Comparison of ENCODE assay signal across 22 cellular contexts in genomic region chr6:128397996-128398395, GRCh38.
"Had no signal": no experiment of that assay in that cellular context is flagged by ENCODE, and none has a peak within 500 bp of the region (broad histone marks: within the 10 kb centered on the region; RNA-seq: fewer than 3 reads in every experiment).

No MANE protein-coding gene starts in this region.

- H3K9me3 ChIP-seq: neutrophil, pancreas, tibial artery had no signal

- H3K27ac ChIP-seq: neutrophil, pancreas, tibial artery, WERI-Rb-1 had no signal

- H3K4me3 ChIP-seq: pancreas, tibial artery had no signal

- H3K36me3 ChIP-seq: neutrophil, pancreas, tibial artery, WERI-Rb-1 had no signal

- H3K27me3 ChIP-seq: neutrophil, pancreas, tibial artery had no signal

- ATAC-seq: activated CD8-positive, alpha-beta T cell treated with anti-CD3 and anti-CD28 coated beads, Interleukin-2, amount 10 ng/mL, durations not matched to agents 7 days and 5 days; left cardiac atrium; pancreas; right cardiac atrium; stimulated activated naive CD8-positive, alpha-beta T cell treated with anti-CD3 and anti-CD28 coated beads, Interleukin-15, Interleukin-2, amounts not matched to agents 100 U/mL and 50 U/mL, for 24 hours had no signal

- FAIRE-seq: endometrium, islet of Langerhans, pancreas, TTC549 had no signal

- DNase-seq: activated CD4-positive, alpha-beta T cell treated with anti-CD3 and anti-CD28 coated beads for 1 hour; activated CD4-positive, alpha-beta T cell treated with anti-CD3 and anti-CD28 coated beads, Interleukin-2, amount 50 U/mL, for 1 hour; activated CD8-positive, alpha-beta T cell treated with anti-CD3 and anti-CD28 coated beads, Interleukin-2, amount 10 ng/mL, durations not matched to agents 7 days and 5 days; activated gamma-delta T cell treated with Interleukin-2 at 50 U/mL for 16 hours; aorta; effector CD4-positive, alpha-beta T cell; foreskin melanocyte; glutamatergic neuron; hypothalamus; left cardiac atrium; midbrain; pancreas; right cardiac atrium; stimulated activated CD4-positive, alpha-beta T cell treated with anti-CD3 and anti-CD28 coated beads, Interleukin-12 subunit alpha, Interleukin-12 subunit beta, amount 100 ng/mL, for 4 hours; stimulated activated CD4-positive, alpha-beta T cell treated with anti-CD3 and anti-CD28 coated beads, Interleukin-4, amount 100 ng/mL, for 4 hours; stimulated activated naive CD8-positive, alpha-beta T cell treated with anti-CD3 and anti-CD28 coated beads, Interleukin-15, Interleukin-2, amounts not matched to agents 100 U/mL and 50 U/mL, for 24 hours; tibial artery; WERI-Rb-1 had no signal
